In genomic region chr5:67165524-67166459, GRCh38 we compare ENCODE assay signal across 8 cellular contexts. TPM values are rescaled to one million over a fixed set of nuclear protein-coding genes. Genes with fewer than 3 reads are reported as not detected.
A peak's percentile ranks its signal among the peaks of the same experiment; 100 is the strongest.
DNase-seq lines count a peak whose midpoint lies in the region; ATAC-seq and TF ChIP-seq lines count a peak whose summit lies in the region.

No MANE protein-coding gene starts in this region.

- H3K23ac ChIP-seq in mesenchymal stem cell (ENCODE audit: low read length in 2 of 2) = no peak overlapping the region

- intact Hi-C loops in CD14-positive monocyte (cut with micrococcal nuclease) = loop anchor here (1.0 to 5.0 kb wide), 2 partner anchors 42 to 44 kb away; no protein-coding TSS in a partner anchor

- H3K27ac Mint-ChIP-seq in CD14-positive monocyte = peak overlapping the region; percentile 85 to 97 (median 89)

- peak overlapping the region in 1 of 2 experiments; percentile 56 for H3K4ac ChIP-seq in mesenchymal stem cell (ENCODE audit: low read depth in 1 of 2, low read length in 2 of 2)

- H3K4me1 Mint-ChIP-seq in CD14-positive monocyte = peaks cover 29% of the 10 kb centered on the region

- peak overlapping the region; percentile 37 for H2BK15ac ChIP-seq in mesenchymal stem cell (ENCODE audit: low read depth, poor library complexity, severe bottlenecking)

- no peak overlapping the region for H3K14ac ChIP-seq in mesenchymal stem cell (ENCODE audit: low read length in 2 of 2)

- H3K27me3 Mint-ChIP-seq in CD14-positive monocyte (ENCODE audit: low read depth in 3 of 3) = peaks cover 0 to 3% (median 0%) of the 10 kb centered on the region in 3 donors

- H3K4me1 ChIP-seq in mesenchymal stem cell (ENCODE audit: control insufficient read depth, insufficient read depth, low read depth, low read length) = no peaks in the 10 kb centered on the region

- peak overlapping the region; percentile 85 for H4K8ac ChIP-seq in mesenchymal stem cell (ENCODE audit: low read length)

- peak overlapping the region; percentile 25 to 56 for H3K18ac ChIP-seq in mesenchymal stem cell (ENCODE audit: low read depth in 1 of 2, low read length in 2 of 2)

- DNase-seq in CD14-positive monocyte (ENCODE audit: low spot score) (peak; percentile 90), Kasumi-1 (lab: John Stamatoyannopoulos, UW) (peak; percentile 92), mesenchymal stem cell (peak; percentile 66), SW 1271 (lab: John Stamatoyannopoulos, UW) (no peak)
- DNase-seq in activated CD8-positive, alpha-beta memory T cell treated with anti-CD3 and anti-CD28 coated beads for 1 hour (ENCODE audit: extremely low read depth in 1 of 2, low read depth in 1 of 2) = peak; percentile 47 to 62
- DNase-seq in effector CD8-positive, alpha-beta T cell (lab: John Stamatoyannopoulos, UW) = peak; percentile 58
- peak; percentile 66 for DNase-seq in stimulated activated CD8-positive, alpha-beta memory T cell treated with anti-CD3 and anti-CD28 coated beads, Interleukin-12 subunit alpha, Interleukin-12 subunit beta, amount 100 ng/mL, for 1 hour (ENCODE audit: low read depth)

- peaks cover 45 to 64% of the 10 kb centered on the region in 2 experiments for H3K36me3 ChIP-seq in mesenchymal stem cell (ENCODE audit: control insufficient read depth in 1 of 2, insufficient read depth in 2 of 2, low read depth in 1 of 2, low read length in 2 of 2)

- H3K27me3 ChIP-seq in mesenchymal stem cell (ENCODE audit: control insufficient read depth in 1 of 2, insufficient read depth in 1 of 2, low read length in 2 of 2) = no peaks in the 10 kb centered on the region

- H3K9ac ChIP-seq in mesenchymal stem cell (ENCODE audit: low read length) = peak overlapping the region; percentile 80

- no peak overlapping the region for H3K27ac ChIP-seq in mesenchymal stem cell (ENCODE audit: low read length, poor library complexity, severe bottlenecking)

- H2BK12ac ChIP-seq in mesenchymal stem cell (ENCODE audit: low read length in 2 of 2) = peak overlapping the region in 1 of 2 experiments; percentile 54

- H3K4me3 Mint-ChIP-seq in CD14-positive monocyte = peak overlapping the region; percentile 75 to 91

- H2BK120ac ChIP-seq in mesenchymal stem cell (ENCODE audit: low read depth, low read length) = peak overlapping the region; percentile 15

- peak overlapping the region; percentile 78 for H4K91ac ChIP-seq in mesenchymal stem cell (ENCODE audit: low read length)

- WGBS in mesenchymal stem cell = 62% methylated on average over 36 of the region's 36 CpGs

- no peak overlapping the region for H2BK5ac ChIP-seq in mesenchymal stem cell (ENCODE audit: low read depth, low read length, poor library complexity, severe bottlenecking)

- peak; percentile 80 for TF ChIP-seq CTCF in CD14-positive monocyte (IDR thresholded peaks at IDR 0.05)

- H3K36me3 Mint-ChIP-seq in CD14-positive monocyte = peaks cover 2 to 19% of the 10 kb centered on the region in 2 donors

- no peaks in the 10 kb centered on the region for H3K9me3 ChIP-seq in mesenchymal stem cell (ENCODE audit: control insufficient read depth, low read length)

- peaks cover 0 to 2% (median 0%) of the 10 kb centered on the region in 7 donors for H3K9me3 Mint-ChIP-seq in CD14-positive monocyte

- no peak overlapping the region for H2AK5ac ChIP-seq in mesenchymal stem cell (ENCODE audit: low read length, severe bottlenecking)

- ATAC-seq in GM21515 (IDR thresholded peaks at IDR 0.05; ENCODE audit: unreplicated experiment) = peak; percentile 86

- H2AFZ ChIP-seq in mesenchymal stem cell (ENCODE audit: low read depth, low read length) = no peak overlapping the region

- peaks cover 2% of the 10 kb centered on the region for H3K79me1 ChIP-seq in mesenchymal stem cell (replicated peaks; ENCODE audit: low read length, poor library complexity, severe bottlenecking)

- no peak overlapping the region for H3K4me2 ChIP-seq in mesenchymal stem cell (ENCODE audit: low read length, poor library complexity, severe bottlenecking)

- H3K4me3 ChIP-seq in mesenchymal stem cell (ENCODE audit: insufficient read depth in 1 of 2, low read depth in 1 of 2, low read length in 2 of 2) = no peak overlapping the region

RNA-seq across cellular contexts. Expression of gene CD180, which starts 30.8 kb away (rescaled TPM):
- 10 to 100 TPM; 11.7 to 22.0 TPM for polyA plus RNA-seq in CD14-positive monocyte
- polyA plus RNA-seq in mesenchymal stem cell (2013, experiment 1 of 2) = not detected
- polyA plus RNA-seq in mesenchymal stem cell (2013, experiment 2 of 2) = not detected

Comparison
In these comparisons a context has a peak if more than half of its experiments do, and no peak if none do; other contexts are left out.
1. DNase-seq: peak in CD14-positive monocyte (single experiment), Kasumi-1 (2 of 2), activated CD8-positive, alpha-beta memory T cell treated with anti-CD3 and anti-CD28 coated beads for 1 hour (2 of 2), effector CD8-positive, alpha-beta T cell (single experiment), mesenchymal stem cell (single experiment) and stimulated activated CD8-positive, alpha-beta memory T cell treated with anti-CD3 and anti-CD28 coated beads, Interleukin-12 subunit alpha, Interleukin-12 subunit beta, amount 100 ng/mL, for 1 hour (single experiment); none in SW 1271 (0 of 2).